Comparison of ENCODE assay signal across 1 cellular context in genomic region chr4:122104184-122104583, GRCh38.
TF ChIP-seq lines count a peak whose summit lies in the region.

No MANE protein-coding gene starts in this region.

TF ChIP-seq in WTC11, 78 proteins besides CTCF, POLR2A, EP300 and RAD21 (continued from another document):
- TF ChIP-seq PRDM15 (CRISPR knock-in tag; IDR thresholded peaks at IDR 0.05) (no peak), ZNF219 (CRISPR knock-in tag; IDR thresholded peaks at IDR 0.05; ENCODE audit: borderline replicate concordance) (no peak), NR1H2 (CRISPR knock-in tag; IDR thresholded peaks at IDR 0.05) (no peak)
